ENCODE assay signal across 13 cellular contexts in the genomic region with DNA sequence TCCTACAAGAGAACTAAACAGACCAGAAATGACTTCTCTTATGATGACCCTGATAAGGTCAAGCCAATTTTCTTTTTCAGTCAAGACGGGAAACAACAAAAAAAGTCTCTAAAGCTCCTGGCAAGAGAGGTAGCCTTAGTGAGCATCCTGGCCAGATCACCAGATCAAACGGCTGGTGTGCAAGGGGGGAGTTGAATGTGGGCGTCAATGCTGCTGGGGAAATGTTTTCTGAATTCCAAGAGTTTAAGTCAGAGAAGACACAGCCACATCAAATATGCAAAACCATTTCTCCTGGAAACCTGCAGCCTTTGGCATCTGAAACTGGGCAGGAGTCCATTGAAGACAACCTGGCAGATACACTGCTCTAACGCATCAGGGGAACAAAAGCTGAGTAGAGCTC. TPM values are rescaled to one million over a fixed set of nuclear protein-coding genes. Genes with fewer than 3 reads are reported as not detected.
DNase-seq lines count a peak whose midpoint lies in the region; ATAC-seq and TF ChIP-seq lines count a peak whose summit lies in the region.
"Had no signal": no experiment of that assay in that cellular context is flagged by ENCODE, and none has a peak within 500 bp of the region (broad histone marks: within the 10 kb centered on the region; RNA-seq: fewer than 3 reads in every experiment).

No MANE protein-coding gene starts in this region.

- ATAC-seq in SK-N-SH treated with all-trans-retinoic acid at 6 μM for 48 hours, result peak; percentile 89

- TF ChIP-seq POLR2A in esophagus muscularis mucosa (IDR thresholded peaks at IDR 0.05; ENCODE audit: low read depth), result no peak
- TF ChIP-seq POLR2A in sigmoid colon (IDR thresholded peaks at IDR 0.05), result no peak

- H2AFZ ChIP-seq in GM23248 (no peak overlapping the region), Karpas-422 (ENCODE audit: low read length) (no peak overlapping the region)

- H3K4me1 ChIP-seq in GM23248 (ENCODE audit: insufficient read depth), result peaks cover 58% of the 10 kb centered on the region
- peaks cover 36 to 57% (median 49%) of the 10 kb centered on the region in 4 donors for H3K4me1 ChIP-seq in esophagus muscularis mucosa
- peaks cover 0 to 35% (median 25%) of the 10 kb centered on the region in 4 donors for H3K4me1 ChIP-seq in sigmoid colon
- peaks cover 35% of the 10 kb centered on the region for H3K4me1 ChIP-seq in Karpas-422 (ENCODE audit: low read length)

- peak overlapping the region; percentile 71 for H3K9ac ChIP-seq in GM23248
- H3K9ac ChIP-seq in Karpas-422 (ENCODE audit: low read length), result no peak overlapping the region

- no peak for TF ChIP-seq EP300 in esophagus muscularis mucosa (IDR thresholded peaks at IDR 0.05)
- TF ChIP-seq EP300 in sigmoid colon (IDR thresholded peaks at IDR 0.05), result no peak

- in situ Hi-C loops in GM23248 (cut with MboI), result no loop called here

- peaks cover 75% of the 10 kb centered on the region for H3K36me3 ChIP-seq in GM23248 (ENCODE audit: low read depth)
- peaks cover 52 to 94% (median 85%) of the 10 kb centered on the region in 4 donors for H3K36me3 ChIP-seq in esophagus muscularis mucosa
- H3K36me3 ChIP-seq in sigmoid colon, result peaks cover 31 to 96% (median 49%) of the 10 kb centered on the region in 4 donors
- H3K36me3 ChIP-seq in Karpas-422 (ENCODE audit: insufficient read depth, low read length), result no peaks in the 10 kb centered on the region

- H3K27me3 ChIP-seq in GM23248 (replicated peaks; ENCODE audit: insufficient read depth), result no peaks in the 10 kb centered on the region
- H3K27me3 ChIP-seq in esophagus muscularis mucosa, result no peaks in the 10 kb centered on the region
- H3K27me3 ChIP-seq in sigmoid colon, result no peaks in the 10 kb centered on the region
- H3K27me3 ChIP-seq in Karpas-422 (ENCODE audit: low read length), result peaks cover 3% of the 10 kb centered on the region; the same call in 1 of the 2 replicates

- H3F3A ChIP-seq in GM23248 (ENCODE audit: insufficient read depth), result peaks cover 91% of the 10 kb centered on the region

- intact Hi-C loops in esophagus muscularis mucosa (cut with DNase I), result no loop called here
- intact Hi-C loops in sigmoid colon (cut with DNase I), result no loop called here

- WGBS in GM23248 (ENCODE audit: low coverage in 1 of 2, low lambda C conversion rate in 2 of 2, missing lambda C conversion rate in 2 of 2), 2 experiments, result 2 to 4% methylated on average over 4 of the region's 4 CpGs
- 21% methylated on average over 4 of the region's 4 CpGs for WGBS in esophagus muscularis mucosa
- 80 to 87% methylated on average over 4 of the region's 4 CpGs for WGBS in sigmoid colon, 2 donors

- peak overlapping the region; percentile 22; the same call in 1 of the 2 replicates for H3K4me3 ChIP-seq in GM23248
- no peak overlapping the region for H3K4me3 ChIP-seq in esophagus muscularis mucosa
- H3K4me3 ChIP-seq in sigmoid colon, result no peak overlapping the region
- H3K4me3 ChIP-seq in Karpas-422 (ENCODE audit: low read length), result no peak overlapping the region

- H3K9me3 ChIP-seq in GM23248 (ENCODE audit: low read depth) (no peaks in the 10 kb centered on the region), esophagus muscularis mucosa (no peaks in the 10 kb centered on the region), sigmoid colon (no peaks in the 10 kb centered on the region), Karpas-422 (ENCODE audit: low read length) (no peaks in the 10 kb centered on the region)

- peak overlapping the region; percentile 40 for H3K4me2 ChIP-seq in GM23248 (ENCODE audit: unreplicated experiment)
- no peak overlapping the region for H3K4me2 ChIP-seq in Karpas-422 (ENCODE audit: low read depth, low read length, poor library complexity, severe bottlenecking)

- peaks cover 80% of the 10 kb centered on the region for H3K79me2 ChIP-seq in GM23248 (ENCODE audit: insufficient read depth)
- no peaks in the 10 kb centered on the region for H3K79me2 ChIP-seq in Karpas-422 (ENCODE audit: low read length)

- H3K27ac ChIP-seq in GM23248 (peak overlapping the region; percentile 92), esophagus muscularis mucosa (replicated peaks in 1 of 4) (peak overlapping the region; percentile 38 to 76 (median 70)), sigmoid colon (peak overlapping the region; percentile 19 to 77 (median 62)), Karpas-422 (ENCODE audit: low read length) (no peak overlapping the region)

- H3K9me2 ChIP-seq in GM23248 (ENCODE audit: insufficient read depth) (no peaks in the 10 kb centered on the region), Karpas-422 (replicated peaks; ENCODE audit: insufficient read depth, low read length) (no peaks in the 10 kb centered on the region)

- TF ChIP-seq CTCF in esophagus muscularis mucosa (IDR thresholded peaks at IDR 0.05) (no peak), sigmoid colon (IDR thresholded peaks at IDR 0.05) (no peak)

- peak; percentile 91 for DNase-seq in GM23248
- no peak for DNase-seq in esophagus muscularis mucosa (ENCODE audit: extremely low spot score)
- no peak for DNase-seq in sigmoid colon
- no peak for DNase-seq in NCI-H1105 (lab: John Stamatoyannopoulos, UW)
- DNase-seq in T1000 (lab: John Stamatoyannopoulos, UW), result no peak
- DNase-seq in Karpas-422, result no peak
- DNase-seq: activated T-cell treated with anti-CD3 and anti-CD28 coated beads for 4 hours; KG1; NCI-H446; stimulated activated CD4-positive, alpha-beta T cell treated with anti-CD3 and anti-CD28 coated beads, Interleukin-15, amount 100 ng/mL, for 24 hours; substantia nigra had no signal

- H4K20me1 ChIP-seq in GM23248 (ENCODE audit: insufficient read depth) (no peaks in the 10 kb centered on the region), Karpas-422 (ENCODE audit: insufficient read depth, low read depth, low read length) (no peaks in the 10 kb centered on the region)

TF ChIP-seq in SK-N-SH treated with all-trans-retinoic acid at 6 μM for 48 hours, 23 proteins besides CTCF, POLR2A, EP300 and RAD21 (continues in another document):
- TF ChIP-seq ZNF565 (CRISPR knock-in tag; conservative IDR thresholded peaks at IDR 0.05; ENCODE audit: low read depth) (no peak), ISL1 (CRISPR knock-in tag; IDR thresholded peaks at IDR 0.05) (peak; percentile 33), GLIS3 (CRISPR knock-in tag; IDR thresholded peaks at IDR 0.05) (no peak), ZNF70 (CRISPR knock-in tag; IDR thresholded peaks at IDR 0.05) (peak; percentile 85)
- TF ChIP-seq, protein P1, sequence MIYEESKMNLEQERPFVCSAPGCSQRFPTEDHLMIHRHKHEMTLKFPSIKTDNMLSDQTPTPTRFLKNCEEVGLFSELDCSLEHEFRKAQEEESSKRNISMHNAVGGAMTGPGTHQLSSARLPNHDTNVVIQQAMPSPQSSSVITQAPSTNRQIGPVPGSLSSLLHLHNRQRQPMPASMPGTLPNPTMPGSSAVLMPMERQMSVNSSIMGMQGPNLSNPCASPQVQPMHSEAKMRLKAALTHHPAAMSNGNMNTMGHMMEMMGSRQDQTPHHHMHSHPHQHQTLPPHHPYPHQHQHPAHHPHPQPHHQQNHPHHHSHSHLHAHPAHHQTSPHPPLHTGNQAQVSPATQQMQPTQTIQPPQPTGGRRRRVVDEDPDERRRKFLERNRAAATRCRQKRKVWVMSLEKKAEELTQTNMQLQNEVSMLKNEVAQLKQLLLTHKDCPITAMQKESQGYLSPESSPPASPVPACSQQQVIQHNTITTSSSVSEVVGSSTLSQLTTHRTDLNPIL (CRISPR knock-in tag; IDR thresholded peaks at IDR 0.05; ENCODE audit: low read depth), result no peak
- TF ChIP-seq, protein P2, sequence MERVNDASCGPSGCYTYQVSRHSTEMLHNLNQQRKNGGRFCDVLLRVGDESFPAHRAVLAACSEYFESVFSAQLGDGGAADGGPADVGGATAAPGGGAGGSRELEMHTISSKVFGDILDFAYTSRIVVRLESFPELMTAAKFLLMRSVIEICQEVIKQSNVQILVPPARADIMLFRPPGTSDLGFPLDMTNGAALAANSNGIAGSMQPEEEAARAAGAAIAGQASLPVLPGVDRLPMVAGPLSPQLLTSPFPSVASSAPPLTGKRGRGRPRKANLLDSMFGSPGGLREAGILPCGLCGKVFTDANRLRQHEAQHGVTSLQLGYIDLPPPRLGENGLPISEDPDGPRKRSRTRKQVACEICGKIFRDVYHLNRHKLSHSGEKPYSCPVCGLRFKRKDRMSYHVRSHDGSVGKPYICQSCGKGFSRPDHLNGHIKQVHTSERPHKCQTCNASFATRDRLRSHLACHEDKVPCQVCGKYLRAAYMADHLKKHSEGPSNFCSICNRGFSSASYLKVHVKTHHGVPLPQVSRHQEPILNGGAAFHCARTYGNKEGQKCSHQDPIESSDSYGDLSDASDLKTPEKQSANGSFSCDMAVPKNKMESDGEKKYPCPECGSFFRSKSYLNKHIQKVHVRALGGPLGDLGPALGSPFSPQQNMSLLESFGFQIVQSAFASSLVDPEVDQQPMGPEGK (CRISPR knock-in tag; IDR thresholded peaks at IDR 0.05; ENCODE audit: borderline replicate concordance), result 0 out of 2 replicates have a peak, but pooled peaks have one; percentile 74
- TF ChIP-seq, protein P3, sequence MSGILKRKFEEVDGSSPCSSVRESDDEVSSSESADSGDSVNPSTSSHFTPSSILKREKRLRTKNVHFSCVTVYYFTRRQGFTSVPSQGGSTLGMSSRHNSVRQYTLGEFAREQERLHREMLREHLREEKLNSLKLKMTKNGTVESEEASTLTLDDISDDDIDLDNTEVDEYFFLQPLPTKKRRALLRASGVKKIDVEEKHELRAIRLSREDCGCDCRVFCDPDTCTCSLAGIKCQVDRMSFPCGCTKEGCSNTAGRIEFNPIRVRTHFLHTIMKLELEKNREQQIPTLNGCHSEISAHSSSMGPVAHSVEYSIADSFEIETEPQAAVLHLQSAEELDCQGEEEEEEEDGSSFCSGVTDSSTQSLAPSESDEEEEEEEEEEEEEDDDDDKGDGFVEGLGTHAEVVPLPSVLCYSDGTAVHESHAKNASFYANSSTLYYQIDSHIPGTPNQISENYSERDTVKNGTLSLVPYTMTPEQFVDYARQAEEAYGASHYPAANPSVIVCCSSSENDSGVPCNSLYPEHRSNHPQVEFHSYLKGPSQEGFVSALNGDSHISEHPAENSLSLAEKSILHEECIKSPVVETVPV (CRISPR knock-in tag; IDR thresholded peaks at IDR 0.05), result no peak

RNA-seq across cellular contexts. Expression of a gene that starts 16.0 kb away (rescaled TPM):
- total RNA-seq in GM23248 (2014; rRNA removed; shearing (Covaris generic)), result 4.4 and 6.1 TPM in 2 replicates
- polyA plus RNA-seq in GM23248 (2016; fragmentation: Nextera tagmentation; extraction: Ambion mirVana), result 6.2 and 6.7 TPM in 2 replicates
- 10 to 100 TPM in 2 of 4 donors, 1 to 10 TPM in 2; 7.2 to 15.7 (median 10.0) TPM for total RNA-seq in esophagus muscularis mucosa
- 1 to 10 TPM; 6.1 to 10.0 (median 7.6) TPM for total RNA-seq in sigmoid colon
- polyA plus RNA-seq in sigmoid colon, result 10 to 100 TPM in 1 of 3 donors, 1 to 10 TPM in 2; 1.8 to 26.1 (median 6.7) TPM
- total RNA-seq in Karpas-422 (2014; rRNA removed; shearing (Covaris generic); ENCODE audit: low replicate concordance), result 0.97 and 2.5 TPM in 2 replicates

RNA-seq across cellular contexts. Expression of a gene that starts 51.8 kb away (rescaled TPM):
- 58.6 and 93.2 TPM in 2 replicates for total RNA-seq in GM23248 (2014; rRNA removed; shearing (Covaris generic))
- polyA plus RNA-seq in GM23248 (2016; fragmentation: Nextera tagmentation; extraction: Ambion mirVana), result 55.5 and 58.1 TPM in 2 replicates
- 10 to 100 TPM in 1 of 4 donors, 1 to 10 TPM in 3; 3.6 to 12.2 (median 7.1) TPM for total RNA-seq in esophagus muscularis mucosa
- 10 to 100 TPM in 1 of 4 donors, 1 to 10 TPM in 2, under 1 TPM in 1; 0.95 to 11.6 (median 6.7) TPM for total RNA-seq in sigmoid colon
- polyA plus RNA-seq in sigmoid colon, result 10 to 100 TPM in 1 of 3 donors, 1 to 10 TPM in 2; 1.8 to 16.9 (median 2.4) TPM
- not detected in 2 replicates for total RNA-seq in Karpas-422 (2014; rRNA removed; shearing (Covaris generic); ENCODE audit: low replicate concordance)
- total RNA-seq: lung microvascular endothelial cell had no signal
